Comparison of ENCODE assay signal across 15 cellular contexts in the genomic region with DNA sequence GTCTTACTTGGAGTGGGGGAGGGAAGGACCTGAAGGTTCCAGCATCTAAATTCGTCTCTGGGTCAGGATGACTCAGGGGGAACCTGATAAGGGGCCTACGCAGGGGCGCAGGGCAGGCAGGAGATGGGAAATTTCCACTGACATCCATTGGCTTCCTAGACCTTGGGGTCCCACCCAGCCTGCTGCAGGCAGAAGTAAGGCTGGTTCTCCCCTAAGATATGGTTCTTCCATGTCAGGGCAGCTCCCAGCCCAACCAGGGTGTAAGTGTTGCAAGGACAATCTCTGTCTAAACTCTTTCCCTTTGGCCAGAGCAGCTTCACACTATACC. TPM values are rescaled to one million over a fixed set of nuclear protein-coding genes. Genes with fewer than 3 reads are reported as not detected.
A peak's percentile ranks its signal among the peaks of the same experiment; 100 is the strongest.
DNase-seq lines count a peak whose midpoint lies in the region; ATAC-seq and TF ChIP-seq lines count a peak whose summit lies in the region.
"Had no signal": no experiment of that assay in that cellular context is flagged by ENCODE, and none has a peak within 500 bp of the region (broad histone marks: within the 10 kb centered on the region; RNA-seq: fewer than 3 reads in every experiment).

No MANE protein-coding gene starts in this region.

- no peak overlapping the region for H3K27ac ChIP-seq in HEK293 (ENCODE audit: extremely low read depth, low read depth, low read length)
- peak overlapping the region; percentile 60 to 100 (median 99) for H3K27ac ChIP-seq in dorsolateral prefrontal cortex
- H3K27ac ChIP-seq in temporal lobe (ENCODE audit: low read depth, low read length): peak overlapping the region; percentile 99
- H3K27ac ChIP-seq: colonic mucosa had no signal

- H3K4me3 ChIP-seq in HEK293 (ENCODE audit: low read depth, low read length): no peak overlapping the region
- H3K4me3 ChIP-seq in dorsolateral prefrontal cortex: peak overlapping the region in 39 of 59 donors; percentile 5 to 91 (median 41)
- H3K4me3 ChIP-seq: colonic mucosa, skin epidermis had no signal

- ATAC-seq in HG03097 (IDR thresholded peaks at IDR 0.05; ENCODE audit: low FRiP score, unreplicated experiment) (no peak), HG03196 (IDR thresholded peaks at IDR 0.05; ENCODE audit: unreplicated experiment) (no peak)
- ATAC-seq: SK-N-SH treated with all-trans-retinoic acid at 6 μM for 48 hours had no signal

- CTCF ChIA-PET in HEK293 (lab: Yijun Ruan, JAX): interaction anchor here (0.6 to 3.7 kb wide), 4 partner anchors 9 to 71 kb away, joined by 3 to 34 read pairs (median 3); no protein-coding TSS in a partner anchor

- peaks cover 0 to 27% (median 0%) of the 10 kb centered on the region in 45 donors for H3K27me3 ChIP-seq in dorsolateral prefrontal cortex
- H3K27me3 ChIP-seq: colonic mucosa had no signal

- peaks cover 0 to 4% of the 10 kb centered on the region in 2 experiments; a peak in 1 of 3 replicates for H3K36me3 ChIP-seq in HEK293 (ENCODE audit: control insufficient read depth in 2 of 2, insufficient read depth in 1 of 2, low read length in 2 of 2)
- H3K36me3 ChIP-seq: colonic mucosa had no signal

- no peaks in the 10 kb centered on the region for H3K9me3 ChIP-seq in HEK293 (ENCODE audit: control insufficient read depth, insufficient read depth, low read depth, low read length)
- H3K9me3 ChIP-seq: colonic mucosa had no signal

- peaks cover 10% of the 10 kb centered on the region; the same call in 1 of the 2 replicates for H3K4me1 ChIP-seq in HEK293 (ENCODE audit: control insufficient read depth, insufficient read depth, low read length)
- H3K4me1 ChIP-seq: colonic mucosa had no signal

- TF ChIP-seq CTCF in HEK293 (tag by site-specific recombination; IDR thresholded peaks at IDR 0.05) (no peak), dorsolateral prefrontal cortex (IDR thresholded peaks at IDR 0.05 in 54 of 56, conservative IDR thresholded peaks at IDR 0.05 in 2 of 56; ENCODE audit: low read depth in 1 of 56, partially characterized antibody in 56 of 56) (no peak)

- POLR2A ChIA-PET in HEK293 (lab: Yijun Ruan, JAX): no interaction called here

- no peak for DNase-seq in dorsolateral prefrontal cortex
- peak; percentile 47 for DNase-seq in myocyte (ENCODE audit: low read depth)
- DNase-seq in AML-193 (lab: John Stamatoyannopoulos, UW): no peak
- no peak for DNase-seq in CD1c-positive myeloid dendritic cell (ENCODE audit: extremely low spot score)
- DNase-seq: activated CD4-positive, alpha-beta T cell treated with anti-CD3 and anti-CD28 coated beads, Interleukin-2, amount 10 ng/mL, durations not matched to agents 24 days and 14 days; colonic mucosa; IMR-90; NCI-H146 had no signal

- intact Hi-C loops in dorsolateral prefrontal cortex (cut with DNase I): loop anchor here in 1 of 2 donors (1.0 kb wide), 1 partner anchor 11 kb away; no protein-coding TSS in a partner anchor

TF ChIP-seq in HEK293, 187 proteins besides CTCF, POLR2A, EP300 and RAD21:
- TF ChIP-seq ZNF335 (tag by site-specific recombination; conservative IDR thresholded peaks at IDR 0.05): 0 out of 2 replicates have a peak, but pooled peaks have one; percentile 7
- TF ChIP-seq, protein P1, sequence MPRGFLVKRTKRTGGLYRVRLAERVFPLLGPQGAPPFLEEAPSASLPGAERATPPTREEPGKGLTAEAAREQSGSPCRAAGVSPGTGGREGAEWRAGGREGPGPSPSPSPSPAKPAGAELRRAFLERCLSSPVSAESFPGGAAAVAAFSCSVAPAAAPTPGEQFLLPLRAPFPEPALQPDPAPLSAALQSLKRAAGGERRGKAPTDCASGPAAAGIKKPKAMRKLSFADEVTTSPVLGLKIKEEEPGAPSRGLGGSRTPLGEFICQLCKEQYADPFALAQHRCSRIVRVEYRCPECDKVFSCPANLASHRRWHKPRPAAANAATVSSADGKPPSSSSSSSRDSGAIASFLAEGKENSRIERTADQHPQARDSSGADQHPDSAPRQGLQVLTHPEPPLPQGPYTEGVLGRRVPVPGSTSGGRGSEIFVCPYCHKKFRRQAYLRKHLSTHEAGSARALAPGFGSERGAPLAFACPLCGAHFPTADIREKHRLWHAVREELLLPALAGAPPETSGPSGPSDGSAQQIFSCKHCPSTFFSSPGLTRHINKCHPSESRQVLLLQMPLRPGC (tag by site-specific recombination; IDR thresholded peaks at IDR 0.05): no peak
- TF ChIP-seq ZFHX2 (tag by site-specific recombination; conservative IDR thresholded peaks at IDR 0.05): peak; percentile 27; the same call in 1 of the 2 replicates
- TF ChIP-seq, protein P2, sequence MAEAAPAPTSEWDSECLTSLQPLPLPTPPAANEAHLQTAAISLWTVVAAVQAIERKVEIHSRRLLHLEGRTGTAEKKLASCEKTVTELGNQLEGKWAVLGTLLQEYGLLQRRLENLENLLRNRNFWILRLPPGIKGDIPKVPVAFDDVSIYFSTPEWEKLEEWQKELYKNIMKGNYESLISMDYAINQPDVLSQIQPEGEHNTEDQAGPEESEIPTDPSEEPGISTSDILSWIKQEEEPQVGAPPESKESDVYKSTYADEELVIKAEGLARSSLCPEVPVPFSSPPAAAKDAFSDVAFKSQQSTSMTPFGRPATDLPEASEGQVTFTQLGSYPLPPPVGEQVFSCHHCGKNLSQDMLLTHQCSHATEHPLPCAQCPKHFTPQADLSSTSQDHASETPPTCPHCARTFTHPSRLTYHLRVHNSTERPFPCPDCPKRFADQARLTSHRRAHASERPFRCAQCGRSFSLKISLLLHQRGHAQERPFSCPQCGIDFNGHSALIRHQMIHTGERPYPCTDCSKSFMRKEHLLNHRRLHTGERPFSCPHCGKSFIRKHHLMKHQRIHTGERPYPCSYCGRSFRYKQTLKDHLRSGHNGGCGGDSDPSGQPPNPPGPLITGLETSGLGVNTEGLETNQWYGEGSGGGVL (tag by site-specific recombination; IDR thresholded peaks at IDR 0.05): peak; percentile 31; the same call in 1 of the 2 replicates
- TF ChIP-seq, protein P3, sequence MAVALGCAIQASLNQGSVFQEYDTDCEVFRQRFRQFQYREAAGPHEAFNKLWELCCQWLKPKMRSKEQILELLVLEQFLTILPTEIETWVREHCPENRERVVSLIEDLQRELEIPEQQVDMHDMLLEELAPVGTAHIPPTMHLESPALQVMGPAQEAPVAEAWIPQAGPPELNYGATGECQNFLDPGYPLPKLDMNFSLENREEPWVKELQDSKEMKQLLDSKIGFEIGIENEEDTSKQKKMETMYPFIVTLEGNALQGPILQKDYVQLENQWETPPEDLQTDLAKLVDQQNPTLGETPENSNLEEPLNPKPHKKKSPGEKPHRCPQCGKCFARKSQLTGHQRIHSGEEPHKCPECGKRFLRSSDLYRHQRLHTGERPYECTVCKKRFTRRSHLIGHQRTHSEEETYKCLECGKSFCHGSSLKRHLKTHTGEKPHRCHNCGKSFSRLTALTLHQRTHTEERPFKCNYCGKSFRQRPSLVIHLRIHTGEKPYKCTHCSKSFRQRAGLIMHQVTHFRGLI (tag by site-specific recombination; IDR thresholded peaks at IDR 0.05): 0 out of 2 replicates have a peak, but pooled peaks have one; percentile 60
- TF ChIP-seq ZNF391 (tag by site-specific recombination; IDR thresholded peaks at IDR 0.05; ENCODE audit: borderline replicate concordance, low read depth): no peak

RNA-seq across cellular contexts. Expression of a gene that starts 2.1 kb away (rescaled TPM):
- total RNA-seq in dorsolateral prefrontal cortex: 1,000 to 10,000 TPM in 53 of 120 experiments, 100 to 1,000 TPM in 67; 513 to 2,446 (median 961) TPM
- total RNA-seq in myocyte: 45.4 and 61.1 TPM in 2 replicates
- 31.5 TPM for polyA plus RNA-seq in myocyte (2012)
- 117 TPM for total RNA-seq in temporal lobe

RNA-seq across cellular contexts. Expression of a gene that starts 3.1 kb away (rescaled TPM):
- total RNA-seq in dorsolateral prefrontal cortex (1 to 10 TPM in 10 of 120 experiments, under 1 TPM in 18, not detected in 92; 0.29 to 2.2 (median 0.78) TPM), myocyte (not detected in 2 replicates), temporal lobe (not detected)
- not detected for polyA plus RNA-seq in myocyte (2012)
- total RNA-seq: activated CD4-positive, alpha-beta T cell treated with anti-CD3 and anti-CD28 coated beads, Interleukin-2, amount 10 ng/mL, durations not matched to agents 24 days and 14 days; frontal cortex; IMR-90 had no signal
- polyA plus RNA-seq: IMR-90 had no signal

RNA-seq across cellular contexts. Expression of a gene that starts 7.7 kb away (rescaled TPM):
- total RNA-seq in dorsolateral prefrontal cortex (under 1 TPM in 1 of 120 experiments, not detected in 119; 0.35 TPM), myocyte (not detected in 2 replicates), temporal lobe (not detected)
- polyA plus RNA-seq in myocyte (2012): not detected
- total RNA-seq: activated CD4-positive, alpha-beta T cell treated with anti-CD3 and anti-CD28 coated beads, Interleukin-2, amount 10 ng/mL, durations not matched to agents 24 days and 14 days; colonic mucosa; frontal cortex; IMR-90 had no signal
- polyA plus RNA-seq: IMR-90 had no signal

RNA-seq across cellular contexts. Expression of a gene that starts 15.2 kb away (rescaled TPM):
- under 1 TPM in 2 of 120 experiments, not detected in 118; 0.53 to 0.96 TPM for total RNA-seq in dorsolateral prefrontal cortex
- total RNA-seq in myocyte: 0.16 TPM in 1 of 2 replicates, not detected in the other
- polyA plus RNA-seq in myocyte (2012): 0.05 TPM
- total RNA-seq in temporal lobe: not detected
- total RNA-seq: activated CD4-positive, alpha-beta T cell treated with anti-CD3 and anti-CD28 coated beads, Interleukin-2, amount 10 ng/mL, durations not matched to agents 24 days and 14 days; frontal cortex; IMR-90 had no signal
- polyA plus RNA-seq: IMR-90 had no signal

RNA-seq across cellular contexts. Expression of a gene that starts 27.9 kb away (rescaled TPM):
- total RNA-seq in dorsolateral prefrontal cortex: 1 to 10 TPM in 6 of 120 experiments, under 1 TPM in 21, not detected in 93; 0.37 to 1.5 (median 0.75) TPM
- total RNA-seq in myocyte: not detected in 2 replicates
- polyA plus RNA-seq in myocyte (2012): not detected
- total RNA-seq in temporal lobe: not detected
- total RNA-seq: activated CD4-positive, alpha-beta T cell treated with anti-CD3 and anti-CD28 coated beads, Interleukin-2, amount 10 ng/mL, durations not matched to agents 24 days and 14 days; frontal cortex; IMR-90 had no signal
- polyA plus RNA-seq: IMR-90 had no signal
